ENCODE assay signal across 8 cellular contexts in the genomic region with DNA sequence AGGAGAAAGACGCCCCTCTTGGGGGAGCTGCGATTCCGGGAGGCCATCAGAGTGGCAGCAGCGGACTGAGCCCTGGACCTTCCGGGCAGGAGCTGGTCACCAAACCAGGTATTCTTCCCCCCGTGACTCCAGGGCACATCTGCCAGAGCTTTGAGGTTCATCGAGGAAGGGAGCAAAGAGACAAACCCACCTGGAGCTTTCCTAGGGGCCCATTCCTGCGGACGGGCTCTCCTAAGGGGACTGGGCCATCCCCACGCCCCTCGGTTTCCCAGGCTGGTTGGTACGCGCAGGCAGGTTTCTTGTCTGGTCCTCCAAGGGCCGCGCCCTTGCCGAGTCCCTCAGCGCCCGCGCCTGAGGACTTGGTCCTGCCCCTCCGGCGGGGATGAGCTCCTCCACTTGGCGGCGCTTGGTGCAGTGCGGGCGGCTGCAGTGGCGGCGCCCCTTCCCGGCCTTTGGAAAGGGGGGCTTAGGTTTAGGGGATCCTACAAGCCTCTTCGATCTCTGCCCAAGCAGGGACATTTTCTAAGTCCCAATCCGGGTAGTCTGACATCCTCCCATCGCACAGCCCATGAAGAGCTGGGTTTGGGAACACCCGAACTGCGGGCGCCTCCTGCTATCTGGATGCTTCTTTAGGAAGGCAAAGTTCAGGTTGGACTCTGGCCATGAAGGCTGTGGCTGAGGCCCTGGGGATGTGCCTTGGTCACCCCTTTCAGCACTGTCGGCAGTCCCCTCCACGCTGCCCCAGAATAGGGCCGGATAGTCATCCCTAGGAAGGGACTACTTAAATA. TPM values are rescaled to one million over a fixed set of nuclear protein-coding genes. Genes with fewer than 3 reads are reported as not detected.
DNase-seq lines count a peak whose midpoint lies in the region; ATAC-seq, FAIRE-seq and TF ChIP-seq lines count a peak whose summit lies in the region.

No MANE protein-coding gene starts in this region.

- H3K27me3 ChIP-seq in WERI-Rb-1 (ENCODE audit: insufficient read depth, low read depth, severe bottlenecking), result no peaks in the 10 kb centered on the region
- H3K27me3 ChIP-seq in thymus (ENCODE audit: control insufficient read depth, insufficient read depth), result no peaks in the 10 kb centered on the region

- H3K27me3 Mint-ChIP-seq in mesothelial cell of epicardium (ENCODE audit: low read depth), result no peaks in the 10 kb centered on the region

- peaks cover 8% of the 10 kb centered on the region for H3K36me3 Mint-ChIP-seq in mesothelial cell of epicardium

- H3K4me3 Mint-ChIP-seq in mesothelial cell of epicardium, result peak overlapping the region; percentile 88

- peak overlapping the region; percentile 59 for H3K27ac Mint-ChIP-seq in mesothelial cell of epicardium

- no peak for ATAC-seq in HG03565 (IDR thresholded peaks at IDR 0.05; ENCODE audit: unreplicated experiment)
- no peak for ATAC-seq in GM18517 (IDR thresholded peaks at IDR 0.05; ENCODE audit: unreplicated experiment)

- H3K9me3 ChIP-seq in WERI-Rb-1 (ENCODE audit: severe bottlenecking) (no peaks in the 10 kb centered on the region), thymus (ENCODE audit: control insufficient read depth) (no peaks in the 10 kb centered on the region)

- no peaks in the 10 kb centered on the region for H3K9me3 Mint-ChIP-seq in mesothelial cell of epicardium

- H3K36me3 ChIP-seq in WERI-Rb-1 (peaks cover 15% of the 10 kb centered on the region), thymus (ENCODE audit: control insufficient read depth, insufficient read depth) (no peaks in the 10 kb centered on the region)

- DNase-seq in DMS 273 (lab: John Stamatoyannopoulos, UW; ENCODE audit: unreplicated experiment) (peak; percentile 78), HTR-8/SVneo (ENCODE audit: insufficient read length, low spot score) (peak; percentile 32), WERI-Rb-1 (peak; percentile 68), epithelial cell of proximal tubule (ENCODE audit: low read depth) (no peak), mesothelial cell of epicardium (ENCODE audit: low spot score in 2 of 2, unreplicated experiment in 2 of 2) (peak in 1 of 2 experiments; percentile 59)

- H3K4me1 ChIP-seq in thymus (ENCODE audit: control insufficient read depth, insufficient read depth, low read length), result peaks cover 12% of the 10 kb centered on the region

- H3K27ac ChIP-seq in WERI-Rb-1 (peak overlapping the region; percentile 70), thymus (ENCODE audit: low read depth) (no peak overlapping the region)

- peaks cover 15% of the 10 kb centered on the region for H3K4me1 Mint-ChIP-seq in mesothelial cell of epicardium

- WGBS in thymus, result 10% methylated on average over 37 of the region's 37 CpGs

- TF ChIP-seq CTCF in WERI-Rb-1 (IDR thresholded peaks at IDR 0.05; ENCODE audit: low read depth, low read length) (peak; percentile 70), epithelial cell of proximal tubule (conservative IDR thresholded peaks at IDR 0.05; ENCODE audit: low read depth, low read length) (peak; percentile 50), mesothelial cell of epicardium (IDR thresholded peaks at IDR 0.05; ENCODE audit: unreplicated experiment) (no peak)

- H3K4me3 ChIP-seq in WERI-Rb-1 (ENCODE audit: low read depth, low read length) (peak overlapping the region; percentile 93), epithelial cell of proximal tubule (ENCODE audit: low read depth, low read length) (peak overlapping the region; percentile 89), thymus (ENCODE audit: low read length) (peak overlapping the region; percentile 67)

- FAIRE-seq in HTR-8/SVneo (lab: Jason Lieb, UNC), result no peak

RNA-seq across cellular contexts. Expression of a gene that starts 0.5 kb away (rescaled TPM):
- total RNA-seq in epithelial cell of proximal tubule (4.5 and 7.8 TPM in 2 replicates), mesothelial cell of epicardium (1.7 to 2.2 TPM (median 2.0 TPM) in 3 replicates)
- 1.1 TPM for polyA plus RNA-seq in thymus

RNA-seq across cellular contexts. Expression of a gene that starts 55.6 kb away (rescaled TPM):
- 0.07 and 3.5 TPM in 2 replicates for total RNA-seq in epithelial cell of proximal tubule
- total RNA-seq in mesothelial cell of epicardium, result 1.2 to 2.6 TPM (median 2.3 TPM) in 3 replicates
- 2.8 TPM for polyA plus RNA-seq in thymus
